14 cellular contexts compared by ENCODE assay signal in genomic region chr9:72575673-72576072, GRCh38. TPM values are rescaled to one million over a fixed set of nuclear protein-coding genes. Genes with fewer than 3 reads are reported as not detected.
"Had no signal": no experiment of that assay in that cellular context is flagged by ENCODE, and none has a peak within 500 bp of the region (broad histone marks: within the 10 kb centered on the region; RNA-seq: fewer than 3 reads in every experiment).

No MANE protein-coding gene starts in this region.

- H3K36me3 Mint-ChIP-seq: activated naive CD8-positive, alpha-beta T cell; memory B cell; WTC11 had no signal

- H3K4me1 Mint-ChIP-seq: memory B cell had no signal

- H3K4me3 ChIP-seq: esophagus muscularis mucosa, ovary, skin epidermis had no signal

- ATAC-seq: left lobe of liver, WTC11 had no signal

- H3K9me3 Mint-ChIP-seq: memory B cell; nephron progenitor cell; T-helper 1 cell treated with Interleukin-12 subunit alpha and Interleukin-12 subunit beta and Interleukin-4 antibody, amounts not matched to agents 30 μg/mL and 1 μg/mL, for 36 hours; WTC11 had no signal

- DNase-seq: activated CD4-positive, alpha-beta T cell treated with anti-CD3 and anti-CD28 coated beads, Interleukin-2, amount 10 ng/mL, durations not matched to agents 24 days and 14 days; dermis blood vessel endothelial cell; heart right ventricle; nephron progenitor cell; ovary; retina; trophoblast cell had no signal

- H3K27me3 Mint-ChIP-seq: activated naive CD8-positive, alpha-beta T cell had no signal

- H3K36me3 ChIP-seq: esophagus muscularis mucosa, heart right ventricle, ovary had no signal

- H3K4me3 Mint-ChIP-seq: activated CD4-positive, alpha-beta T cell treated with anti-CD3 and anti-CD28 coated beads, Interleukin-2, amount 10 ng/mL, durations not matched to agents 24 days and 14 days; activated naive CD8-positive, alpha-beta T cell; memory B cell; nephron progenitor cell; T-helper 1 cell treated with Interleukin-12 subunit alpha and Interleukin-12 subunit beta and Interleukin-4 antibody, amounts not matched to agents 30 μg/mL and 1 μg/mL, for 36 hours; WTC11 had no signal

- H3K27me3 ChIP-seq: esophagus muscularis mucosa, heart right ventricle, ovary had no signal

- H3K27ac Mint-ChIP-seq: activated CD4-positive, alpha-beta T cell treated with anti-CD3 and anti-CD28 coated beads, Interleukin-2, amount 10 ng/mL, durations not matched to agents 24 days and 14 days; activated naive CD8-positive, alpha-beta T cell; memory B cell; T-helper 1 cell treated with Interleukin-12 subunit alpha and Interleukin-12 subunit beta and Interleukin-4 antibody, amounts not matched to agents 30 μg/mL and 1 μg/mL, for 36 hours; WTC11 had no signal

- H3K27ac ChIP-seq: ovary had no signal

- H3K9me3 ChIP-seq: esophagus muscularis mucosa, heart right ventricle, ovary had no signal

RNA-seq across cellular contexts. Expression of gene TMC1, which starts 54.3 kb away (rescaled TPM):
- total RNA-seq: activated CD4-positive, alpha-beta T cell treated with anti-CD3 and anti-CD28 coated beads, Interleukin-2, amount 10 ng/mL, durations not matched to agents 24 days and 14 days; esophagus muscularis mucosa had no signal
